Comparison of ENCODE assay signal across 22 cellular contexts in the genomic region with DNA sequence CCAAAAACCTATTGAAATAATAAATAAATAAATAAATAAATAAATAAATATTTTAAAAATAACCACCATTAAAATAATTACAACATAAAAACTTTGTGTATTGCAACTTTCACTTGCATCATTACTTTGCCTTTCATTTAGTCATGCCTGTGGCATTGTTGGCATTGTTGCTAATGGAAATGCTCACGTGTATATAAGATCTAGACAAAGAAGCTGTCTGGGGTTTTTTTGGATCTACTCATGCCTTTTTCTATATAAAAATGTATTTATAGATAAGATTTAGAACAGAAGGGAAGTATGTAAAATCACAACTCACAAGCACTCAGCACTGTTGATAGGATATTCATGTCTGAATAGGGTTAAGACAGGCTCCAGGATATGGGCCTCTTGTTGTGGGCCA. TPM values are rescaled to one million over a fixed set of nuclear protein-coding genes. Genes with fewer than 3 reads are reported as not detected.
A peak's percentile ranks its signal among the peaks of the same experiment; 100 is the strongest.
DNase-seq lines count a peak whose midpoint lies in the region; ATAC-seq and TF ChIP-seq lines count a peak whose summit lies in the region.
"Had no signal": no experiment of that assay in that cellular context is flagged by ENCODE, and none has a peak within 500 bp of the region (broad histone marks: within the 10 kb centered on the region; RNA-seq: fewer than 3 reads in every experiment).

No MANE protein-coding gene starts in this region.

- no peak overlapping the region for H3K23ac ChIP-seq in trophoblast cell (ENCODE audit: low read length)

- no peak overlapping the region for H3K4me2 ChIP-seq in trophoblast cell (ENCODE audit: low read length)
- H3K4me2 ChIP-seq: A549, GM23338 had no signal

- H3K9ac ChIP-seq in trophoblast cell (ENCODE audit: low read length) = no peak overlapping the region

- no peak overlapping the region for H2AFZ ChIP-seq in trophoblast cell (ENCODE audit: insufficient read depth, low read length, poor library complexity)
- H2AFZ ChIP-seq: GM23338 had no signal

- no peaks in the 10 kb centered on the region for H3K79me2 ChIP-seq in trophoblast cell (ENCODE audit: control insufficient read depth, insufficient read depth, low read length, poor library complexity)

- no peak overlapping the region for H4K12ac ChIP-seq in trophoblast cell (ENCODE audit: low read depth, low read length)

- H2BK120ac ChIP-seq in trophoblast cell (ENCODE audit: insufficient read depth, low read length, poor library complexity) = no peak overlapping the region

- H3K4me3 ChIP-seq in fibroblast of the aortic adventitia (ENCODE audit: low read depth, low read length) (no peak overlapping the region), trophoblast cell (ENCODE audit: low read depth, low read length) (no peak overlapping the region)
- H3K4me3 ChIP-seq: A549, GM23338 had no signal

- H3K79me1 ChIP-seq in trophoblast cell (ENCODE audit: low read length) = no peaks in the 10 kb centered on the region

- no peak overlapping the region for H3K18ac ChIP-seq in trophoblast cell (ENCODE audit: low read length)

- TF ChIP-seq CTCF in fibroblast of the aortic adventitia (IDR thresholded peaks at IDR 0.05; ENCODE audit: insufficient read depth, low read length) (no peak), GM10266 (IDR thresholded peaks at IDR 0.05; ENCODE audit: control insufficient read depth, insufficient read depth, low read depth, missing control alignments) (no peak)

- no peaks in the 10 kb centered on the region for H3K27me3 ChIP-seq in trophoblast cell (ENCODE audit: insufficient read depth, low read length)

- no peak overlapping the region for H3K27ac ChIP-seq in trophoblast cell (ENCODE audit: low read depth, low read length)
- H3K27ac ChIP-seq: A549 had no signal

- H4K8ac ChIP-seq in trophoblast cell (ENCODE audit: low read depth, low read length) = no peak overlapping the region

- H3K14ac ChIP-seq in trophoblast cell (ENCODE audit: low read length) = no peak overlapping the region

- no CpG with 5 or more reads among the region's 1 CpG for WGBS in trophoblast cell (ENCODE audit: extremely low coverage, insufficient coverage, insufficient read length)

- no peak overlapping the region for H4K91ac ChIP-seq in trophoblast cell (ENCODE audit: low read depth, low read length)

- H2BK12ac ChIP-seq in trophoblast cell (ENCODE audit: low read length) = no peak overlapping the region

- peaks cover 2% of the 10 kb centered on the region in 2 experiments for H3K36me3 ChIP-seq in trophoblast cell (ENCODE audit: control insufficient read depth in 1 of 2, insufficient read depth in 2 of 2, low read length in 2 of 2)

- peak; percentile 20 for DNase-seq in EH (ENCODE audit: low read depth)
- peak; percentile 48 for DNase-seq in amniotic epithelial cell (ENCODE audit: low read depth)
- peak; percentile 6 for DNase-seq in fibroblast of the aortic adventitia (ENCODE audit: low read depth)
- DNase-seq in trophoblast cell = peak; percentile 3 to 77
- DNase-seq in NCI-H69 (lab: John Stamatoyannopoulos, UW) = no peak
- DNase-seq in GM10266 (ENCODE audit: extremely low spot score) = no peak
- DNase-seq: 8988T; ACHN; C1 segment of cervical spinal cord; Caco-2; CD8-positive, alpha-beta T cell; DMS153; DND-41; EL; GDM1; H9 had no signal

- no peak for ATAC-seq in GM18517 (IDR thresholded peaks at IDR 0.05; ENCODE audit: unreplicated experiment)
- ATAC-seq: A549; CD8-positive, alpha-beta T cell; GM23338; HCT116 had no signal

- no peak overlapping the region for H2AK5ac ChIP-seq in trophoblast cell (ENCODE audit: low read length)

- H3K4ac ChIP-seq in trophoblast cell (ENCODE audit: low read depth, low read length) = no peak overlapping the region

- H2BK5ac ChIP-seq in trophoblast cell (ENCODE audit: low read depth, low read length, poor library complexity) = no peak overlapping the region

- no peaks in the 10 kb centered on the region for H3K9me3 ChIP-seq in trophoblast cell (ENCODE audit: insufficient read depth, low read depth, low read length)
- H3K9me3 ChIP-seq: A549, Caco-2 had no signal

- H3K4me1 ChIP-seq in trophoblast cell (ENCODE audit: control insufficient read depth in 1 of 2, insufficient read depth in 2 of 2, low read length in 2 of 2) = no peaks in the 10 kb centered on the region
- H3K4me1 ChIP-seq: A549, Caco-2 had no signal

RNA-seq across cellular contexts. Expression of a gene that starts 27.9 kb away (rescaled TPM):
- not detected in 2 replicates for total RNA-seq in fibroblast of the aortic adventitia (ENCODE audit: low replicate concordance)
- polyA plus RNA-seq in trophoblast cell (2013) = not detected in 2 replicates
- total RNA-seq: Caco-2; CD8-positive, alpha-beta T cell; GM23338; H4; H9 had no signal
- polyA plus RNA-seq: A549, BJ, GM23338 had no signal

RNA-seq across cellular contexts. Expression of a gene that starts 46.5 kb away (rescaled TPM):
- 68.6 and 145 TPM in 2 replicates for total RNA-seq in fibroblast of the aortic adventitia (ENCODE audit: low replicate concordance)
- 10.1 and 10.4 TPM in 2 replicates for polyA plus RNA-seq in trophoblast cell (2013)
- total RNA-seq: CD8-positive, alpha-beta T cell; H4 had no signal

Comparison
In these comparisons a context has a peak if more than half of its experiments do, and no peak if none do; other contexts are left out.
1. DNase-seq: peak in EH (single experiment), amniotic epithelial cell (single experiment), fibroblast of the aortic adventitia (single experiment) and trophoblast cell (2 of 2); none in NCI-H69 (single experiment) and GM10266 (single experiment).